ENCODE assay signal across 25 cellular contexts in genomic region chr15:42692997-42693396, GRCh38. TPM values are rescaled to one million over a fixed set of nuclear protein-coding genes. Genes with fewer than 3 reads are reported as not detected.
DNase-seq lines count a peak whose midpoint lies in the region; ATAC-seq, FAIRE-seq and TF ChIP-seq lines count a peak whose summit lies in the region.
"Had no signal": no experiment of that assay in that cellular context is flagged by ENCODE, and none has a peak within 500 bp of the region (broad histone marks: within the 10 kb centered on the region; RNA-seq: fewer than 3 reads in every experiment).

No MANE protein-coding gene starts in this region.

- no peak overlapping the region for H3K27ac ChIP-seq in astrocyte (ENCODE audit: low read depth, low read length)
- peak overlapping the region; percentile 18 for H3K27ac ChIP-seq in stomach smooth muscle (ENCODE audit: low read length)
- H3K27ac ChIP-seq in upper lobe of right lung: no peak overlapping the region
- H3K27ac ChIP-seq in endodermal cell (ENCODE audit: low read depth, low read length): no peak overlapping the region
- H3K27ac ChIP-seq in esophagus squamous epithelium: no peak overlapping the region
- H3K27ac ChIP-seq: BLaER1 treated with 17β-estradiol and CSF1 and Interleukin-3, amounts not matched to agents 10 nM and 100 nM; C4-2B had no signal

- no peaks in the 10 kb centered on the region for H4K20me1 ChIP-seq in astrocyte (ENCODE audit: insufficient read depth, low read length)

- no peak overlapping the region for H2AFZ ChIP-seq in astrocyte (ENCODE audit: low read depth, low read length)

- no peaks in the 10 kb centered on the region for H3K27me3 ChIP-seq in astrocyte (ENCODE audit: insufficient read depth, low read length)
- no peaks in the 10 kb centered on the region for H3K27me3 ChIP-seq in stomach smooth muscle (ENCODE audit: control insufficient read depth in 1 of 2, insufficient read depth in 2 of 2, low read length in 2 of 2)
- H3K27me3 ChIP-seq in upper lobe of right lung: no peaks in the 10 kb centered on the region
- no peaks in the 10 kb centered on the region for H3K27me3 ChIP-seq in endodermal cell (ENCODE audit: control insufficient read depth, insufficient read depth, low read length, poor library complexity, severe bottlenecking)
- H3K27me3 ChIP-seq in esophagus squamous epithelium: no peaks in the 10 kb centered on the region
- H3K27me3 ChIP-seq: BLaER1 treated with 17β-estradiol and CSF1 and Interleukin-3, amounts not matched to agents 10 nM and 100 nM had no signal

- H3K27me3 Mint-ChIP-seq in astrocyte (ENCODE audit: low read depth, unreplicated experiment) (no peaks in the 10 kb centered on the region), osteocyte (ENCODE audit: unreplicated experiment) (no peaks in the 10 kb centered on the region), endodermal cell (ENCODE audit: insufficient read depth) (no peaks in the 10 kb centered on the region)
- H3K27me3 Mint-ChIP-seq: B cell; CD4-positive, alpha-beta T cell had no signal

- H3K79me2 ChIP-seq in astrocyte (ENCODE audit: insufficient read depth, low read length): no peaks in the 10 kb centered on the region

- no peaks in the 10 kb centered on the region for H3K9me3 Mint-ChIP-seq in astrocyte (ENCODE audit: unreplicated experiment)
- H3K9me3 Mint-ChIP-seq in osteocyte (ENCODE audit: unreplicated experiment): no peaks in the 10 kb centered on the region
- H3K9me3 Mint-ChIP-seq in endodermal cell: no peaks in the 10 kb centered on the region
- H3K9me3 Mint-ChIP-seq: CD4-positive, alpha-beta T cell; CD8-positive, alpha-beta T cell had no signal

- TF ChIP-seq POLR2A in esophagus squamous epithelium (IDR thresholded peaks at IDR 0.05): no peak

- H3K4me3 ChIP-seq in astrocyte (ENCODE audit: insufficient read depth, low read depth, low read length) (no peak overlapping the region), stomach smooth muscle (ENCODE audit: low read length in 2 of 2) (no peak overlapping the region), upper lobe of right lung (no peak overlapping the region), endodermal cell (ENCODE audit: low read length) (no peak overlapping the region), esophagus squamous epithelium (no peak overlapping the region)
- H3K4me3 ChIP-seq: BLaER1 treated with 17β-estradiol and CSF1 and Interleukin-3, amounts not matched to agents 10 nM and 100 nM had no signal

- 80 to 88% methylated on average over 1 to 4 of the region's 4 CpGs for WGBS in endodermal cell (ENCODE audit: insufficient coverage in 1 of 2, insufficient read length in 1 of 2), 2 experiments
- 96% methylated on average over 2 to 4 of the region's 4 CpGs for WGBS in esophagus squamous epithelium, 2 donors

- no peak for ATAC-seq in upper lobe of right lung
- ATAC-seq: CD8-positive, alpha-beta T cell had no signal

- H3K9ac ChIP-seq in astrocyte (ENCODE audit: low read length): no peak overlapping the region
- H3K9ac ChIP-seq in stomach smooth muscle (ENCODE audit: low read length in 2 of 2): no peak overlapping the region
- H3K9ac ChIP-seq in endodermal cell (ENCODE audit: extremely low read depth, low read length, poor library complexity, severe bottlenecking): no peak overlapping the region
- H3K9ac ChIP-seq: BLaER1 treated with 17β-estradiol and CSF1 and Interleukin-3, amounts not matched to agents 10 nM and 100 nM had no signal

- TF ChIP-seq CTCF in astrocyte (IDR thresholded peaks at IDR 0.05; ENCODE audit: insufficient read depth, low read depth, low read length) (no peak), osteocyte (IDR thresholded peaks at IDR 0.05) (no peak), upper lobe of right lung (IDR thresholded peaks at IDR 0.05) (no peak), endodermal cell (conservative IDR thresholded peaks at IDR 0.05) (no peak), esophagus squamous epithelium (IDR thresholded peaks at IDR 0.05) (no peak)

- intact Hi-C loops in upper lobe of right lung (cut with DNase I): no loop called here
- intact Hi-C loops in esophagus squamous epithelium (cut with DNase I): no loop called here

- H3K4me2 ChIP-seq in astrocyte (ENCODE audit: low read length): no peak overlapping the region
- H3K4me2 ChIP-seq: BLaER1 treated with 17β-estradiol and CSF1 and Interleukin-3, amounts not matched to agents 10 nM and 100 nM had no signal

- H3K4me1 Mint-ChIP-seq in astrocyte (ENCODE audit: low read depth, unreplicated experiment): no peaks in the 10 kb centered on the region
- no peaks in the 10 kb centered on the region for H3K4me1 Mint-ChIP-seq in osteocyte (ENCODE audit: unreplicated experiment)
- no peaks in the 10 kb centered on the region for H3K4me1 Mint-ChIP-seq in endodermal cell
- H3K4me1 Mint-ChIP-seq: B cell had no signal

- H3K36me3 ChIP-seq in astrocyte (ENCODE audit: insufficient read depth, low read length): no peaks in the 10 kb centered on the region
- peaks cover 76 to 78% of the 10 kb centered on the region in 2 donors for H3K36me3 ChIP-seq in stomach smooth muscle (ENCODE audit: control insufficient read depth in 2 of 2, insufficient read depth in 2 of 2, low read length in 2 of 2)
- peaks cover 37% of the 10 kb centered on the region for H3K36me3 ChIP-seq in upper lobe of right lung
- H3K36me3 ChIP-seq in endodermal cell (ENCODE audit: control insufficient read depth, insufficient read depth, low read length): no peaks in the 10 kb centered on the region
- H3K36me3 ChIP-seq in esophagus squamous epithelium: peaks cover 0 to 73% (median 7%) of the 10 kb centered on the region in 3 donors

- H3K4me3 Mint-ChIP-seq in astrocyte (ENCODE audit: unreplicated experiment) (peak overlapping the region; percentile 8), osteocyte (ENCODE audit: unreplicated experiment) (no peak overlapping the region), endodermal cell (no peak overlapping the region)
- H3K4me3 Mint-ChIP-seq: B cell; CD4-positive, alpha-beta T cell; CD8-positive, alpha-beta T cell had no signal

- no peak for FAIRE-seq in astrocyte (lab: Jason Lieb, UNC)
- FAIRE-seq: A204.1, D721Med, G401.6, GM12891, GM19239 had no signal

- H3K27ac Mint-ChIP-seq in astrocyte (ENCODE audit: unreplicated experiment): no peak overlapping the region
- no peak overlapping the region for H3K27ac Mint-ChIP-seq in osteocyte (ENCODE audit: unreplicated experiment)
- H3K27ac Mint-ChIP-seq in endodermal cell: no peak overlapping the region
- H3K27ac Mint-ChIP-seq: B cell; CD4-positive, alpha-beta T cell; CD8-positive, alpha-beta T cell had no signal

- H3K9me3 ChIP-seq in astrocyte (ENCODE audit: insufficient read depth, low read depth, low read length) (no peaks in the 10 kb centered on the region), stomach smooth muscle (ENCODE audit: control insufficient read depth in 2 of 2, low read length in 2 of 2) (no peaks in the 10 kb centered on the region), upper lobe of right lung (no peaks in the 10 kb centered on the region), endodermal cell (ENCODE audit: control insufficient read depth, low read length) (no peaks in the 10 kb centered on the region), esophagus squamous epithelium (no peaks in the 10 kb centered on the region)
- H3K9me3 ChIP-seq: BLaER1 treated with 17β-estradiol and CSF1 and Interleukin-3, amounts not matched to agents 10 nM and 100 nM; Caco-2 had no signal

- H3K36me3 Mint-ChIP-seq in astrocyte (ENCODE audit: low read depth, unreplicated experiment): peaks cover 33% of the 10 kb centered on the region
- H3K36me3 Mint-ChIP-seq in osteocyte (ENCODE audit: unreplicated experiment): peaks cover 38% of the 10 kb centered on the region
- no peaks in the 10 kb centered on the region for H3K36me3 Mint-ChIP-seq in endodermal cell (ENCODE audit: low read depth)

- DNase-seq in astrocyte (ENCODE audit: low read depth): no peak
- DNase-seq in osteocyte (ENCODE audit: extremely low spot score, unreplicated experiment): peak; percentile 71
- DNase-seq in upper lobe of right lung: peak; percentile 32
- no peak for DNase-seq in endodermal cell
- no peak for DNase-seq in activated naive CD4-positive, alpha-beta T cell (lab: John Stamatoyannopoulos, UW)
- DNase-seq in esophagus squamous epithelium (lab: John Stamatoyannopoulos, UW): no peak
- DNase-seq in stimulated activated CD4-positive, alpha-beta T cell treated with anti-CD3 and anti-CD28 coated beads, Interleukin-2, amount 100 ng/mL, for 24 hours: no peak
- DNase-seq: 8988T; ACHN; AML-193; Caco-2; Calu3; CD4-positive, alpha-beta T cell; CD8-positive, alpha-beta T cell; DMS79 treated with DMSO at 0.1 percent for 48 hours; GF-D8 had no signal

- H3K4me1 ChIP-seq in astrocyte (ENCODE audit: insufficient read depth, low read length) (no peaks in the 10 kb centered on the region), stomach smooth muscle (ENCODE audit: control insufficient read depth, insufficient read depth, low read length) (peaks cover 15% of the 10 kb centered on the region), upper lobe of right lung (no peaks in the 10 kb centered on the region), endodermal cell (ENCODE audit: control insufficient read depth, insufficient read depth, low read length) (no peaks in the 10 kb centered on the region), esophagus squamous epithelium (peaks cover 0 to 2% (median 0%) of the 10 kb centered on the region in 3 donors)
- H3K4me1 ChIP-seq: BLaER1 treated with 17β-estradiol and CSF1 and Interleukin-3, amounts not matched to agents 10 nM and 100 nM; Caco-2 had no signal

RNA-seq across cellular contexts. Expression of gene CDAN1, which starts 43.9 kb away (rescaled TPM):
- total RNA-seq in astrocyte: 10.7 and 14.6 TPM in 2 replicates
- 15.6 and 24.0 TPM in 2 replicates for total RNA-seq in osteocyte
- 13.5 TPM for total RNA-seq in upper lobe of right lung
- 10 to 100 TPM; 26.5 to 38.2 TPM for total RNA-seq in endodermal cell
- polyA plus RNA-seq in endodermal cell (2013, experiment 1 of 2): 14.9 TPM
- polyA plus RNA-seq in endodermal cell (2013, experiment 2 of 2): 12.8 TPM
- total RNA-seq in esophagus squamous epithelium: 1 to 10 TPM; 7.8 to 9.7 (median 8.6) TPM

Comparison
In these comparisons a context has a peak if more than half of its experiments do, and no peak if none do; other contexts are left out.
1. DNase-seq: peak in osteocyte (single experiment) and upper lobe of right lung (single experiment); none in astrocyte (single experiment), endodermal cell (single experiment), activated naive CD4-positive, alpha-beta T cell (0 of 4), esophagus squamous epithelium (single experiment) and stimulated activated CD4-positive, alpha-beta T cell treated with anti-CD3 and anti-CD28 coated beads, Interleukin-2, amount 100 ng/mL, for 24 hours (0 of 2).